Comparison of ENCODE assay signal across 8 cellular contexts in genomic region chr10:111598433-111599059, GRCh38.
DNase-seq lines count a peak whose midpoint lies in the region; ATAC-seq and TF ChIP-seq lines count a peak whose summit lies in the region.

No MANE protein-coding gene starts in this region.

- CTCF ChIA-PET in Calu3 (lab: Charles Lee), result interaction anchor here (1.3 kb wide), 1 partner anchor 522 kb away, joined by 3 read pairs; the partner anchor contains the start of gene ADRA2A
- CTCF ChIA-PET in activated naive CD4-positive, alpha-beta T cell treated with anti-CD3 and anti-CD28 coated beads for 36 hours (lab: Charles Lee), result interaction anchor here (0.6 to 2.2 kb wide), 14 partner anchors 8 to 986 kb away, joined by 3 to 10 read pairs (median 4); partner anchors contain the start of gene ADRA2A

- H3K4me3 ChIP-seq in OCI-LY3 (ENCODE audit: low read length) (no peak overlapping the region), gastrocnemius medialis (no peak overlapping the region)

- no peaks in the 10 kb centered on the region for H3K79me2 ChIP-seq in OCI-LY3 (ENCODE audit: low read length)

- H3K4me1 Mint-ChIP-seq in Calu3 (ENCODE audit: low read depth, unreplicated experiment), result no peaks in the 10 kb centered on the region
- H3K4me1 Mint-ChIP-seq in activated naive CD4-positive, alpha-beta T cell treated with anti-CD3 and anti-CD28 coated beads for 36 hours (ENCODE audit: low read depth), result no peaks in the 10 kb centered on the region

- no peak overlapping the region for H3K4me2 ChIP-seq in OCI-LY3 (ENCODE audit: low read length)

- no peak overlapping the region for H3K27ac Mint-ChIP-seq in Calu3 (ENCODE audit: unreplicated experiment)
- no peak overlapping the region for H3K27ac Mint-ChIP-seq in activated naive CD4-positive, alpha-beta T cell treated with anti-CD3 and anti-CD28 coated beads for 36 hours

- H2AFZ ChIP-seq in OCI-LY3 (ENCODE audit: low read depth, low read length), result no peak overlapping the region

- H3K27me3 ChIP-seq in OCI-LY3 (ENCODE audit: low read depth, low read length) (no peaks in the 10 kb centered on the region), gastrocnemius medialis (no peaks in the 10 kb centered on the region)

- H3K27ac ChIP-seq in OCI-LY3 (ENCODE audit: low read length) (no peak overlapping the region), gastrocnemius medialis (no peak overlapping the region)

- in situ Hi-C loops in gastrocnemius medialis (cut with MboI; ENCODE audit: low sequenced_read_pairs in 4 of 4), result no loop called here

- no peak for TF ChIP-seq CTCF in Calu3 (IDR thresholded peaks at IDR 0.05; ENCODE audit: unreplicated experiment)
- TF ChIP-seq CTCF in OCI-LY3 (IDR thresholded peaks at IDR 0.05; ENCODE audit: low read depth, low read length), result peak; percentile 68
- peak; percentile 12 to 61 (median 43) for TF ChIP-seq CTCF in gastrocnemius medialis (IDR thresholded peaks at IDR 0.05 in 4 of 5, conservative IDR thresholded peaks at IDR 0.05 in 1 of 5)

- BruUV-seq in Calu3 (replicated peaks; lab: Mats Ljungman, UMichigan), result no TSS peak

- intact Hi-C loops in Calu3 (cut with micrococcal nuclease; ENCODE audit: unreplicated experiment), result loop anchor here (5.0 to 10.0 kb wide), 2 partner anchors 234 to 521 kb away; partner anchors contain the start of gene ADRA2A
- intact Hi-C loops in activated naive CD4-positive, alpha-beta T cell treated with anti-CD3 and anti-CD28 coated beads for 36 hours (cut with micrococcal nuclease), result loop anchor here (1.0 to 5.0 kb wide), 4 partner anchors 539 to 1286 kb away; no protein-coding TSS in a partner anchor
- intact Hi-C loops in left ventricle myocardium superior (cut with micrococcal nuclease), result no loop called here
- intact Hi-C loops in gastrocnemius medialis (cut with DNase I; ENCODE audit: low total_unique reads), result no loop called here

- H3K36me3 ChIP-seq in OCI-LY3 (replicated peaks; ENCODE audit: low read depth, low read length) (no peaks in the 10 kb centered on the region), gastrocnemius medialis (no peaks in the 10 kb centered on the region)

- H3K36me3 Mint-ChIP-seq in Calu3 (ENCODE audit: insufficient read depth, unreplicated experiment), result no peaks in the 10 kb centered on the region
- no peaks in the 10 kb centered on the region for H3K36me3 Mint-ChIP-seq in activated naive CD4-positive, alpha-beta T cell treated with anti-CD3 and anti-CD28 coated beads for 36 hours (ENCODE audit: low read depth)

- H3K4me1 ChIP-seq in OCI-LY3 (ENCODE audit: low read length) (no peaks in the 10 kb centered on the region), gastrocnemius medialis (no peaks in the 10 kb centered on the region)

- TF ChIP-seq POLR2A in gastrocnemius medialis (IDR thresholded peaks at IDR 0.05), result no peak

- peaks cover 5% of the 10 kb centered on the region for H3K9me3 Mint-ChIP-seq in Calu3 (ENCODE audit: low read depth, unreplicated experiment)
- no peaks in the 10 kb centered on the region for H3K9me3 Mint-ChIP-seq in activated naive CD4-positive, alpha-beta T cell treated with anti-CD3 and anti-CD28 coated beads for 36 hours

- no peaks in the 10 kb centered on the region for H3K9me3 ChIP-seq in OCI-LY3 (ENCODE audit: insufficient read depth, low read length)
- H3K9me3 ChIP-seq in gastrocnemius medialis, result no peaks in the 10 kb centered on the region

- DNase-seq in Calu3 (peak; percentile 40), left ventricle myocardium superior (no peak), gastrocnemius medialis (peak in 1 of 2 donors; percentile 12), NK-92 (lab: John Stamatoyannopoulos, UW; ENCODE audit: unreplicated experiment) (no peak)
- DNase-seq in activated naive CD4-positive, alpha-beta T cell treated with anti-CD3 and anti-CD28 coated beads for 36 hours, result peak; percentile 70

- H4K20me1 ChIP-seq in OCI-LY3 (ENCODE audit: insufficient read depth, low read length), result no peaks in the 10 kb centered on the region

- H3K4me3 Mint-ChIP-seq in Calu3 (ENCODE audit: low read depth, unreplicated experiment), result no peak overlapping the region
- H3K4me3 Mint-ChIP-seq in activated naive CD4-positive, alpha-beta T cell treated with anti-CD3 and anti-CD28 coated beads for 36 hours, result no peak overlapping the region

- H3K27me3 Mint-ChIP-seq in Calu3 (ENCODE audit: unreplicated experiment), result no peaks in the 10 kb centered on the region
- H3K27me3 Mint-ChIP-seq in activated naive CD4-positive, alpha-beta T cell treated with anti-CD3 and anti-CD28 coated beads for 36 hours (ENCODE audit: low read depth), result no peaks in the 10 kb centered on the region

- no peak overlapping the region for H3K9ac ChIP-seq in OCI-LY3 (ENCODE audit: low read length)

- ATAC-seq in GM19043 (IDR thresholded peaks at IDR 0.05; ENCODE audit: low read depth, unreplicated experiment) (peak; percentile 98), HG03108 (IDR thresholded peaks at IDR 0.05; ENCODE audit: unreplicated experiment) (peak; percentile 79), left ventricle myocardium superior (peak; percentile 71), gastrocnemius medialis (no peak)

Comparison
In these comparisons a context has a peak if more than half of its experiments do, and no peak if none do; other contexts are left out.
1. DNase-seq: peak in Calu3 (single experiment) and activated naive CD4-positive, alpha-beta T cell treated with anti-CD3 and anti-CD28 coated beads for 36 hours (single experiment); none in left ventricle myocardium superior (single experiment) and NK-92 (single experiment).
2. ATAC-seq: peak in GM19043 (single experiment), HG03108 (single experiment) and left ventricle myocardium superior (single experiment); none in gastrocnemius medialis (0 of 2).
3. intact Hi-C loops: an anchor here in Calu3 (5.0 to 10.0 kb wide) and activated naive CD4-positive, alpha-beta T cell treated with anti-CD3 and anti-CD28 coated beads for 36 hours (1.0 to 5.0 kb wide); none called in left ventricle myocardium superior and gastrocnemius medialis.